Comparison of ENCODE assay signal across 8 cellular contexts in genomic region chr5:472656-473343, GRCh38. TPM values are rescaled to one million over a fixed set of nuclear protein-coding genes. Genes with fewer than 3 reads are reported as not detected.
DNase-seq lines count a peak whose midpoint lies in the region; ATAC-seq lines count a peak whose summit lies in the region.

No MANE protein-coding gene starts in this region.

- POLR2A ChIA-PET in activated CD8-positive, alpha-beta T cell treated with anti-CD3 and anti-CD28 coated beads, Interleukin-2, amount 10 ng/mL, durations not matched to agents 7 days and 5 days (lab: Charles Lee): interaction anchor here (0.8 to 1.5 kb wide), 4 partner anchors 26 to 93 kb away, joined by 3 to 6 read pairs (median 4); partner anchors contain the start of gene EXOC3

- H3K9me3 Mint-ChIP-seq in activated CD8-positive, alpha-beta T cell treated with anti-CD3 and anti-CD28 coated beads, Interleukin-2, amount 10 ng/mL, durations not matched to agents 7 days and 5 days (ENCODE audit: insufficient read depth): no peaks in the 10 kb centered on the region

- H3K4me3 Mint-ChIP-seq in activated CD8-positive, alpha-beta T cell treated with anti-CD3 and anti-CD28 coated beads, Interleukin-2, amount 10 ng/mL, durations not matched to agents 7 days and 5 days: peak overlapping the region; percentile 71

- H3K36me3 Mint-ChIP-seq in activated CD8-positive, alpha-beta T cell treated with anti-CD3 and anti-CD28 coated beads, Interleukin-2, amount 10 ng/mL, durations not matched to agents 7 days and 5 days (ENCODE audit: low read depth): peaks cover 16% of the 10 kb centered on the region

- peaks cover 20% of the 10 kb centered on the region for H3K4me1 Mint-ChIP-seq in activated CD8-positive, alpha-beta T cell treated with anti-CD3 and anti-CD28 coated beads, Interleukin-2, amount 10 ng/mL, durations not matched to agents 7 days and 5 days (ENCODE audit: low read depth)

- peak; percentile 96 for DNase-seq in CD1c-positive myeloid dendritic cell (ENCODE audit: extremely low spot score)
- DNase-seq in NCI-H774 (lab: John Stamatoyannopoulos, UW): peak; percentile 92
- DNase-seq in activated CD8-positive, alpha-beta T cell treated with anti-CD3 and anti-CD28 coated beads, Interleukin-2, amount 10 ng/mL, durations not matched to agents 7 days and 5 days: peak; percentile 91
- DNase-seq in effector CD4-positive, alpha-beta T cell: peak; percentile 85
- DNase-seq in lung microvascular endothelial cell (ENCODE audit: low read depth in 2 of 2): peak; percentile 87 to 93
- DNase-seq in stimulated activated CD4-positive, alpha-beta T cell treated with anti-CD3 and anti-CD28 coated beads, TNF-alpha, amount 100 ng/mL, for 4 hours (ENCODE audit: low read depth in 3 of 3): peak; percentile 84 to 93 (median 85)

- H3K27ac Mint-ChIP-seq in activated CD8-positive, alpha-beta T cell treated with anti-CD3 and anti-CD28 coated beads, Interleukin-2, amount 10 ng/mL, durations not matched to agents 7 days and 5 days: peak overlapping the region; percentile 79

- peaks cover 5% of the 10 kb centered on the region for H3K27me3 Mint-ChIP-seq in activated CD8-positive, alpha-beta T cell treated with anti-CD3 and anti-CD28 coated beads, Interleukin-2, amount 10 ng/mL, durations not matched to agents 7 days and 5 days (ENCODE audit: low read depth)

- CTCF ChIA-PET in activated CD8-positive, alpha-beta T cell treated with anti-CD3 and anti-CD28 coated beads, Interleukin-2, amount 10 ng/mL, durations not matched to agents 7 days and 5 days (lab: Charles Lee): interaction anchor here (1.0 to 4.2 kb wide), 2 partner anchors 27 to 150 kb away, joined by 3 to 29 read pairs; no protein-coding TSS in a partner anchor

- ATAC-seq in GM19372 (IDR thresholded peaks at IDR 0.05; ENCODE audit: low read depth, unreplicated experiment) (peak; percentile 66), HG03520 (IDR thresholded peaks at IDR 0.05; ENCODE audit: unreplicated experiment) (peak; percentile 68)
- peak; percentile 82 for ATAC-seq in activated CD8-positive, alpha-beta T cell treated with anti-CD3 and anti-CD28 coated beads, Interleukin-2, amount 10 ng/mL, durations not matched to agents 7 days and 5 days

RNA-seq across cellular contexts. Expression of gene EXOC3, which starts 29.8 kb away (rescaled TPM):
- total RNA-seq in activated CD8-positive, alpha-beta T cell treated with anti-CD3 and anti-CD28 coated beads, Interleukin-2, amount 10 ng/mL, durations not matched to agents 7 days and 5 days: 10 to 100 TPM; 62.2 to 62.3 TPM
- 18.5 and 25.0 TPM in 2 replicates for total RNA-seq in lung microvascular endothelial cell

RNA-seq across cellular contexts. Expression of gene SLC9A3, which starts 51.4 kb away (rescaled TPM):
- total RNA-seq in activated CD8-positive, alpha-beta T cell treated with anti-CD3 and anti-CD28 coated beads, Interleukin-2, amount 10 ng/mL, durations not matched to agents 7 days and 5 days: 1 to 10 TPM; 1.6 to 1.9 TPM
- 0.65 and 0.79 TPM in 2 replicates for total RNA-seq in lung microvascular endothelial cell

Comparison
In these comparisons a context has a peak if more than half of its experiments do, and no peak if none do; other contexts are left out.
1. Peak in every context shown above with its lines: DNase-seq and ATAC-seq.